Comparison of ENCODE assay signal across 14 cellular contexts in the genomic region with DNA sequence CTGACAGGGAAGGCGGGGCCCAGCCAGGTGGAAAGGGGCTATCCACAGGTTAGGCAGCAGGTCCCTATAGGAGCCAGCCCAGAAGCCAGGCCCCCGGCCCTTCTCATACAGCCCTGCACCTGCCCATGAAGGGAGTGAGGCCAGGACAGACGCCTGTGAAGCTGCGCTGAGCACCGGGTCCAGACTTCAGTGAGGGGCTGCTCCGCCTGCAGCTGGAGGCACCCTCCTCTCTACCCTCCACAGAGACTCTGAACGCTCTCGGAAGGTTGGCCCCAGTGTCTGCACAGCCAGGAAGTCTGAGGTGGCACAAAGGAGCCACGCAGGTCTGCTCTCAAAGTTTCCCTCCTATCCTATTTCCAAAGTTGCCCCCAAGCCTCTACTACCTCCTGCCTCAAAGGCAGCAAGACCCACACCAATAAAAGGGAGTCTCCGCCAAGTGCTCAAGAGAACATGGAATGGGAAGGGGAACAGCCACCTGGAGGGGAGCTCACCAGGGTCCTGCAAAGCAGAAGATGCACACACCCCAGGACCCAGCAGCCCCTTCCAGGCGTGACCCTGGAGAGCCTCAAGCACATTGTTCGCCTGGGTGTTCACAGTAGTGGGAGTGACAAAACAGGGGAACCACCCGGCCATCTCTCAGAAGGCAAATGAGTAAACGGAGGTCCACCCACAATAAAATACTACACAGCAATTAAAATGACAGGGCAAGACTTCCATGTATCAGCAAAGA. TPM values are rescaled to one million over a fixed set of nuclear protein-coding genes. Genes with fewer than 3 reads are reported as not detected.
DNase-seq lines count a peak whose midpoint lies in the region; ATAC-seq, FAIRE-seq and TF ChIP-seq lines count a peak whose summit lies in the region.
"Had no signal": no experiment of that assay in that cellular context is flagged by ENCODE, and none has a peak within 500 bp of the region (broad histone marks: within the 10 kb centered on the region; RNA-seq: fewer than 3 reads in every experiment).

No MANE protein-coding gene starts in this region.

- ATAC-seq in GM23338 = peak; percentile 4; the same call in 1 of the 3 replicates
- ATAC-seq in central memory CD8-positive, alpha-beta T cell (replicated peaks; ENCODE audit: extremely low read depth, poor library complexity, severe bottlenecking) = no peak
- no peak for ATAC-seq in HG02759 (IDR thresholded peaks at IDR 0.05; ENCODE audit: unreplicated experiment)

- H3K4me1 Mint-ChIP-seq in activated CD4-positive, alpha-beta T cell treated with anti-CD3 and anti-CD28 coated beads, Interleukin-2, amount 10 ng/mL, durations not matched to agents 7 days and 5 days = peaks cover 16% of the 10 kb centered on the region
- peaks cover 61% of the 10 kb centered on the region for H3K4me1 Mint-ChIP-seq in GM23338
- H3K4me1 Mint-ChIP-seq in central memory CD8-positive, alpha-beta T cell = peaks cover 31% of the 10 kb centered on the region

- H3K36me3 ChIP-seq in GM23338 (ENCODE audit: insufficient read depth) (no peaks in the 10 kb centered on the region), ovary (no peaks in the 10 kb centered on the region)
- H3K36me3 ChIP-seq: adrenal gland had no signal

- H3K27me3 Mint-ChIP-seq in activated CD4-positive, alpha-beta T cell treated with anti-CD3 and anti-CD28 coated beads, Interleukin-2, amount 10 ng/mL, durations not matched to agents 7 days and 5 days = no peaks in the 10 kb centered on the region
- H3K27me3 Mint-ChIP-seq in GM23338 (ENCODE audit: insufficient read depth, low read depth, poor library complexity) = peaks cover 8% of the 10 kb centered on the region
- H3K27me3 Mint-ChIP-seq in central memory CD8-positive, alpha-beta T cell = no peaks in the 10 kb centered on the region

- intact Hi-C loops in ovary (cut with DNase I) = loop anchor here (10.0 kb wide), 5 partner anchors 97 to 767 kb away; partner anchors contain the start of gene ATP13A3 (in 1 of the 4)

- no peak for TF ChIP-seq POLR2A in ovary (IDR thresholded peaks at IDR 0.05)

- POLR2A ChIA-PET in activated CD4-positive, alpha-beta T cell treated with anti-CD3 and anti-CD28 coated beads, Interleukin-2, amount 10 ng/mL, durations not matched to agents 7 days and 5 days (lab: Charles Lee) = no interaction called here
- POLR2A ChIA-PET in HEK293T (lab: Yijun Ruan, JAX) = no interaction called here

- no peaks in the 10 kb centered on the region for H3K9me2 ChIP-seq in GM23338 (ENCODE audit: insufficient read depth)

- no peaks in the 10 kb centered on the region for H3K9me3 ChIP-seq in ovary
- H3K9me3 ChIP-seq: adrenal gland, Caco-2, suprapubic skin had no signal

- H3F3A ChIP-seq in GM23338 (replicated peaks; ENCODE audit: low read depth) = no peaks in the 10 kb centered on the region

- H2AFZ ChIP-seq in GM23338 = no peak overlapping the region

- DNase-seq in activated CD4-positive, alpha-beta T cell treated with anti-CD3 and anti-CD28 coated beads for 48 hours = peak; percentile 61
- DNase-seq in activated CD4-positive, alpha-beta T cell treated with anti-CD3 and anti-CD28 coated beads, Interleukin-2, amount 10 ng/mL, durations not matched to agents 7 days and 5 days = no peak
- no peak for DNase-seq in GM23338 (ENCODE audit: low spot score)
- peak; percentile 7 to 9 for DNase-seq in central memory CD8-positive, alpha-beta T cell (ENCODE audit: low spot score in 2 of 2)
- peak in 3 of 5 donors; percentile 18 to 31 (median 20) for DNase-seq in ovary
- no peak for DNase-seq in HEK293T (ENCODE audit: extremely low spot score)
- no peak for DNase-seq in RCC 7860 (ENCODE audit: low spot score)
- DNase-seq: Caco-2, MM.1S had no signal

- H3K9me3 Mint-ChIP-seq in activated CD4-positive, alpha-beta T cell treated with anti-CD3 and anti-CD28 coated beads, Interleukin-2, amount 10 ng/mL, durations not matched to agents 7 days and 5 days = no peaks in the 10 kb centered on the region
- H3K9me3 Mint-ChIP-seq in GM23338 = no peaks in the 10 kb centered on the region
- no peaks in the 10 kb centered on the region for H3K9me3 Mint-ChIP-seq in central memory CD8-positive, alpha-beta T cell
- H3K9me3 Mint-ChIP-seq: neural crest cell had no signal

- H3K27ac ChIP-seq in GM23338 (ENCODE audit: low read depth) (no peak overlapping the region), ovary (no peak overlapping the region)
- H3K27ac ChIP-seq: adrenal gland, RWPE1, suprapubic skin had no signal

- H3K27me3 ChIP-seq in GM23338 (ENCODE audit: insufficient read depth) (no peaks in the 10 kb centered on the region), ovary (no peaks in the 10 kb centered on the region)
- H3K27me3 ChIP-seq: adrenal gland, suprapubic skin had no signal

- H3K4me1 ChIP-seq in GM23338 (ENCODE audit: insufficient read depth) (peaks cover 12% of the 10 kb centered on the region), ovary (ENCODE audit: insufficient read depth) (no peaks in the 10 kb centered on the region)
- H3K4me1 ChIP-seq: Caco-2 had no signal

- WGBS in ovary, 3 donors = 92 to 94% (median 93%) methylated on average over 14 of the region's 14 CpGs

- H3K4me3 ChIP-seq in GM23338 = no peak overlapping the region
- H3K4me3 ChIP-seq in ovary = no peak overlapping the region
- H3K4me3 ChIP-seq: adrenal gland, suprapubic skin had no signal

- TF ChIP-seq CTCF in GM23338 (conservative IDR thresholded peaks at IDR 0.05; ENCODE audit: low read depth in 2 of 2) (no peak), ovary (IDR thresholded peaks at IDR 0.05) (no peak)

- H3K27ac Mint-ChIP-seq in activated CD4-positive, alpha-beta T cell treated with anti-CD3 and anti-CD28 coated beads, Interleukin-2, amount 10 ng/mL, durations not matched to agents 7 days and 5 days = no peak overlapping the region
- no peak overlapping the region for H3K27ac Mint-ChIP-seq in GM23338
- peak overlapping the region; percentile 67 for H3K27ac Mint-ChIP-seq in central memory CD8-positive, alpha-beta T cell (ENCODE audit: low read depth)

- no peak for FAIRE-seq in RCC 7860 (lab: Jason Lieb, UNC)

- no peaks in the 10 kb centered on the region for H3K36me3 Mint-ChIP-seq in activated CD4-positive, alpha-beta T cell treated with anti-CD3 and anti-CD28 coated beads, Interleukin-2, amount 10 ng/mL, durations not matched to agents 7 days and 5 days (ENCODE audit: low read depth)
- H3K36me3 Mint-ChIP-seq in GM23338 (ENCODE audit: low read depth) = peaks cover 18% of the 10 kb centered on the region
- peaks cover 4% of the 10 kb centered on the region for H3K36me3 Mint-ChIP-seq in central memory CD8-positive, alpha-beta T cell (ENCODE audit: insufficient read depth)

- H3K4me2 ChIP-seq in GM23338 = no peak overlapping the region; the same call in 1 of the 2 replicates

- H3K4me3 Mint-ChIP-seq in activated CD4-positive, alpha-beta T cell treated with anti-CD3 and anti-CD28 coated beads, Interleukin-2, amount 10 ng/mL, durations not matched to agents 7 days and 5 days = no peak overlapping the region
- H3K4me3 Mint-ChIP-seq in GM23338 = 0 out of 3 replicates have a peak overlapping the region, but pooled peaks have one; percentile 27
- H3K4me3 Mint-ChIP-seq in central memory CD8-positive, alpha-beta T cell = no peak overlapping the region
- H3K4me3 Mint-ChIP-seq: neural crest cell had no signal

- TF ChIP-seq EP300 in ovary (IDR thresholded peaks at IDR 0.05) = no peak

- H4K20me1 ChIP-seq in GM23338 (replicated peaks; ENCODE audit: insufficient read depth) = no peaks in the 10 kb centered on the region; the same call in 1 of the 2 replicates

- H3K79me2 ChIP-seq in GM23338 (replicated peaks; ENCODE audit: insufficient read depth) = peaks cover 97% of the 10 kb centered on the region

- CTCF ChIA-PET in activated CD4-positive, alpha-beta T cell treated with anti-CD3 and anti-CD28 coated beads, Interleukin-2, amount 10 ng/mL, durations not matched to agents 7 days and 5 days (lab: Charles Lee) = interaction anchor here (1.4 kb wide), 1 partner anchor 12 kb away, joined by 3 read pairs; no protein-coding TSS in a partner anchor
- CTCF ChIA-PET in HEK293T (lab: Yijun Ruan, JAX) = no interaction called here

TF ChIP-seq in GM23338, 12 proteins besides CTCF, POLR2A, EP300 and RAD21 (continues in another document):
- TF ChIP-seq POLR2AphosphoS5 (IDR thresholded peaks at IDR 0.05; ENCODE audit: low read depth) = no peak

TF ChIP-seq in HEK293T, 16 proteins besides CTCF, POLR2A, EP300 and RAD21:
- TF ChIP-seq ZNF384 (IDR thresholded peaks at IDR 0.05) = no peak

RNA-seq across cellular contexts. Expression of gene XXYLT1, which starts 19.5 kb away (rescaled TPM):
- total RNA-seq in activated CD4-positive, alpha-beta T cell treated with anti-CD3 and anti-CD28 coated beads, Interleukin-2, amount 10 ng/mL, durations not matched to agents 7 days and 5 days = 1 to 10 TPM; 7.7 to 7.8 TPM
- total RNA-seq in GM23338 (2014; rRNA removed; shearing (Covaris generic)) = 28.9 and 34.8 TPM in 2 replicates
- 13.5 and 14.7 TPM in 2 replicates for polyA plus RNA-seq in GM23338 (2016; fragmentation: Nextera tagmentation; extraction: Ambion mirVana)
- total RNA-seq in ovary = 10 to 100 TPM in 4 of 7 donors, 1 to 10 TPM in 3; 7.3 to 13.6 (median 10.2) TPM
- 10 to 100 TPM in 1 of 2 donors, 1 to 10 TPM in 1; 5.6 to 10.6 TPM for polyA plus RNA-seq in ovary

Comparison
In these comparisons a context has a peak if more than half of its experiments do, and no peak if none do; other contexts are left out.
1. DNase-seq: peak in activated CD4-positive, alpha-beta T cell treated with anti-CD3 and anti-CD28 coated beads for 48 hours (single experiment), central memory CD8-positive, alpha-beta T cell (2 of 2) and ovary (3 of 5); none in activated CD4-positive, alpha-beta T cell treated with anti-CD3 and anti-CD28 coated beads, Interleukin-2, amount 10 ng/mL, durations not matched to agents 7 days and 5 days (single experiment), GM23338 (single experiment), HEK293T (single experiment) and RCC 7860 (single experiment).